Comparison of ENCODE assay signal across 21 cellular contexts in genomic region chr1:20921285-20921684, GRCh38.
"Had no signal": no experiment of that assay in that cellular context is flagged by ENCODE, and none has a peak within 500 bp of the region (broad histone marks: within the 10 kb centered on the region; RNA-seq: fewer than 3 reads in every experiment).

No MANE protein-coding gene starts in this region.

- H3K4me3 ChIP-seq: breast epithelium, colonic mucosa, esophagus muscularis mucosa, hepatocyte, left ventricle myocardium inferior, thoracic aorta, upper lobe of left lung had no signal

- H3K27me3 ChIP-seq: breast epithelium, colonic mucosa, esophagus muscularis mucosa, foreskin keratinocyte, hepatocyte, upper lobe of left lung had no signal

- H3K36me3 ChIP-seq: breast epithelium, colonic mucosa, esophagus muscularis mucosa, left ventricle myocardium inferior, upper lobe of left lung had no signal

- H3K4me2 ChIP-seq: hepatocyte had no signal

- H3K9ac ChIP-seq: parathyroid adenoma had no signal

- H3K9me3 ChIP-seq: breast epithelium, colonic mucosa, esophagus muscularis mucosa, left ventricle myocardium inferior, thoracic aorta, upper lobe of left lung had no signal

- DNase-seq: activated CD4-positive, alpha-beta T cell treated with anti-CD3 and anti-CD28 coated beads for 1 hour; activated CD4-positive, alpha-beta T cell treated with anti-CD3 and anti-CD28 coated beads, Interleukin-2, amount 50 U/mL, for 1 hour; activated CD8-positive, alpha-beta T cell treated with anti-CD3 and anti-CD28 coated beads, Interleukin-2, amount 10 ng/mL, durations not matched to agents 7 days and 5 days; activated gamma-delta T cell; activated naive CD4-positive, alpha-beta T cell treated with anti-CD3 and anti-CD28 coated beads, Interleukin-2, amount 50 U/mL, for 16 hours; activated naive CD8-positive, alpha-beta T cell treated with anti-CD3 and anti-CD28 coated beads, Interleukin-2, amount 50 U/mL, for 24 hours; anterior cingulate cortex; colonic mucosa; foreskin keratinocyte; glutamatergic neuron; left ventricle myocardium inferior; midbrain; stimulated activated CD4-positive, alpha-beta T cell treated with anti-CD3 and anti-CD28 coated beads, Interleukin-4, amount 100 ng/mL, for 1 hour; stimulated activated naive CD4-positive, alpha-beta T cell treated with Interleukin-2 at 50 U/mL for 16 hours; T-helper 9 cell; upper lobe of left lung had no signal

- H3K27ac ChIP-seq: breast epithelium, colonic mucosa, esophagus muscularis mucosa, foreskin keratinocyte, hepatocyte, left ventricle myocardium inferior, parathyroid adenoma, thoracic aorta, upper lobe of left lung had no signal

- H3K4me1 ChIP-seq: breast epithelium, colonic mucosa, esophagus muscularis mucosa, foreskin keratinocyte, left ventricle myocardium inferior, parathyroid adenoma, upper lobe of left lung had no signal

- H2AFZ ChIP-seq: hepatocyte, parathyroid adenoma had no signal

- H3K79me2 ChIP-seq: hepatocyte, parathyroid adenoma had no signal
